Comparison of ENCODE assay signal across 16 cellular contexts in the genomic region with DNA sequence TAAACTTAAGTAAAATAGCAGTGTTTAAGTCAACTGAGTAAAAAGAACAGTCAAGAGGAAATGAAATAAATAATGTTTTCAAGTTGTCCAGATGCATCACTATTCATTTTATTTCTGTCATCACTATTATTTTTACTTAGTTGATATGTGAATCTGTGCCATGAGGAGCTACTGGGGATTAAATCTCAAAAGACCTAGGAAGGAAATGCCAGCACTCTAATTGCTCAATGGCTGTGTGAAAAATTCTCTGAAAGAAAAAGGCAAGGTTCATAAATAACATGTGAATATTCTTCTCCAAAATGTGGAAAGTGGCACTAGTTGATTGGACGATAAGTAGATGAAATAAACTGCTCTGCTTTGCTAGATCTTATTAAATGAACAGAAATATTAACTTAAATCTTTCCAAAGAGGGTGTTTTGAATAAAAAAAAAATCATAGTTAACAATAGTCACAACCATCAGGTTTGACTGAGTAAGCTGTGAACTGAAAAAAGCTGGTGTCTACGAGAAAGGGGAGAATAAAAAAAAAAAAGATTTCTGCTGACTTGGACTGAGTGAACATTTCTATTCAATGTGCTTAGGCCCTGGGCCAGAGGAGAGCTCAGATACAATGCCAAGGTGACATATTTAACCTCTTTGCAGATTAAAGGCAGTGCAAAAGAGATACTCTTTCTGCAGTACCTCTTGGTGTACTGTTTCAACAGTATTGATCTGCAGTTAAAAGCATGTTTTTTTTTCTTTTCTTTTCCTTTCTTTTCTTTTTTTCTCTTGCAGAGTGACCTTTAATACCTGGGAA. TPM values are rescaled to one million over a fixed set of nuclear protein-coding genes. Genes with fewer than 3 reads are reported as not detected.
DNase-seq lines count a peak whose midpoint lies in the region; ATAC-seq, FAIRE-seq and TF ChIP-seq lines count a peak whose summit lies in the region.
"Had no signal": no experiment of that assay in that cellular context is flagged by ENCODE, and none has a peak within 500 bp of the region (broad histone marks: within the 10 kb centered on the region; RNA-seq: fewer than 3 reads in every experiment).

No MANE protein-coding gene starts in this region.

- H3K9me2 ChIP-seq in PC-3 (replicated peaks; ENCODE audit: low read length): no peaks in the 10 kb centered on the region

- H3K79me2 ChIP-seq in PC-3 (ENCODE audit: low read length): no peaks in the 10 kb centered on the region

- H3K4me3 Mint-ChIP-seq in chondrocyte (ENCODE audit: unreplicated experiment): peak overlapping the region; percentile 40
- H3K4me3 Mint-ChIP-seq in CD8-positive, alpha-beta T cell: no peak overlapping the region

- H3K36me3 ChIP-seq in HAP-1 (replicated peaks) (no peaks in the 10 kb centered on the region), kidney (ENCODE audit: control insufficient read depth in 1 of 2, insufficient read depth in 2 of 2, low read length in 2 of 2) (no peaks in the 10 kb centered on the region), skeletal muscle tissue (ENCODE audit: control insufficient read depth in 3 of 3, insufficient read depth in 3 of 3, low read length in 3 of 3) (no peaks in the 10 kb centered on the region), PC-3 (ENCODE audit: low read depth, low read length) (no peaks in the 10 kb centered on the region)
- no peaks in the 10 kb centered on the region for H3K36me3 ChIP-seq in CD8-positive, alpha-beta T cell (ENCODE audit: insufficient read depth, low read length)
- H3K36me3 ChIP-seq: brain microvascular endothelial cell had no signal

- no peaks in the 10 kb centered on the region for H4K20me1 ChIP-seq in PC-3 (ENCODE audit: low read length)

- peaks cover 16% of the 10 kb centered on the region for H3K9me3 Mint-ChIP-seq in chondrocyte (ENCODE audit: low read depth)
- H3K9me3 Mint-ChIP-seq in CD8-positive, alpha-beta T cell: peaks cover 7% of the 10 kb centered on the region

- H2AFZ ChIP-seq in PC-3 (ENCODE audit: low read length): no peak overlapping the region

- H3K27me3 ChIP-seq in HAP-1 (ENCODE audit: low read depth) (no peaks in the 10 kb centered on the region), skeletal muscle tissue (ENCODE audit: control insufficient read depth in 3 of 3, insufficient read depth in 3 of 3, low read length in 3 of 3) (no peaks in the 10 kb centered on the region), PC-3 (ENCODE audit: low read length) (no peaks in the 10 kb centered on the region)
- no peaks in the 10 kb centered on the region for H3K27me3 ChIP-seq in CD8-positive, alpha-beta T cell (ENCODE audit: insufficient read depth, low read length)
- H3K27me3 ChIP-seq: brain microvascular endothelial cell had no signal

- FAIRE-seq in kidney (lab: Jason Lieb, UNC): no peak

- peaks cover 61% of the 10 kb centered on the region for H3K4me1 ChIP-seq in HAP-1
- H3K4me1 ChIP-seq in kidney (ENCODE audit: control insufficient read depth in 1 of 2, insufficient read depth in 1 of 2, low read depth in 1 of 2, low read length in 2 of 2): peaks cover 12 to 13% of the 10 kb centered on the region in 2 donors
- peaks cover 3 to 13% (median 7%) of the 10 kb centered on the region in 3 donors for H3K4me1 ChIP-seq in skeletal muscle tissue (ENCODE audit: control insufficient read depth in 3 of 3, insufficient read depth in 3 of 3, low read length in 3 of 3)
- H3K4me1 ChIP-seq in PC-3 (ENCODE audit: insufficient read depth, low read length): peaks cover 2% of the 10 kb centered on the region; the same call in 1 of the 2 replicates
- no peaks in the 10 kb centered on the region for H3K4me1 ChIP-seq in CD8-positive, alpha-beta T cell (ENCODE audit: insufficient read depth, low read length)

- intact Hi-C loops in kidney (cut with DNase I) (no loop called here), PC-3 (cut with micrococcal nuclease) (no loop called here)
- intact Hi-C loops in CD8-positive, alpha-beta T cell (cut with DNase I, micrococcal nuclease): no loop called here

- CTCF ChIA-PET in PC-3 (lab: Charles Lee): no interaction called here
- CTCF ChIA-PET in CD8-positive, alpha-beta T cell (lab: Charles Lee): no interaction called here

- ATAC-seq in PC-3: no peak
- ATAC-seq in CD8-positive, alpha-beta T cell: no peak

- H3K27ac Mint-ChIP-seq in chondrocyte (ENCODE audit: unreplicated experiment): peak overlapping the region; percentile 67
- H3K27ac Mint-ChIP-seq in CD8-positive, alpha-beta T cell: no peak overlapping the region

- H3K4me3 ChIP-seq in HAP-1: no peak overlapping the region
- H3K4me3 ChIP-seq in kidney (ENCODE audit: low read length in 2 of 2): peak overlapping the region; percentile 0 to 27
- H3K4me3 ChIP-seq in skeletal muscle tissue (ENCODE audit: low read length in 3 of 3): peak overlapping the region; percentile 37 to 65 (median 63)
- H3K4me3 ChIP-seq in PC-3 (ENCODE audit: low read length): no peak overlapping the region
- no peak overlapping the region for H3K4me3 ChIP-seq in CD8-positive, alpha-beta T cell (ENCODE audit: low read depth, low read length)

- H3K9me3 ChIP-seq in HAP-1 (no peaks in the 10 kb centered on the region), kidney (ENCODE audit: control insufficient read depth in 1 of 2, low read length in 2 of 2) (peaks cover 0 to 9% of the 10 kb centered on the region in 2 donors), skeletal muscle tissue (ENCODE audit: control insufficient read depth in 3 of 3, low read length in 3 of 3) (no peaks in the 10 kb centered on the region), PC-3 (ENCODE audit: low read length) (no peaks in the 10 kb centered on the region)
- no peaks in the 10 kb centered on the region for H3K9me3 ChIP-seq in CD8-positive, alpha-beta T cell (ENCODE audit: low read length)

- no peak overlapping the region for H3K4me2 ChIP-seq in PC-3 (ENCODE audit: low read length)

- peaks cover 4% of the 10 kb centered on the region for H3K36me3 Mint-ChIP-seq in chondrocyte (ENCODE audit: low read depth)
- H3K36me3 Mint-ChIP-seq in CD8-positive, alpha-beta T cell: no peaks in the 10 kb centered on the region

- H3K27me3 Mint-ChIP-seq in chondrocyte (ENCODE audit: low read depth): no peaks in the 10 kb centered on the region
- peaks cover 2% of the 10 kb centered on the region for H3K27me3 Mint-ChIP-seq in CD8-positive, alpha-beta T cell (ENCODE audit: low read depth)

- no peak for TF ChIP-seq CTCF in chondrocyte (IDR thresholded peaks at IDR 0.05)
- no peak for TF ChIP-seq CTCF in kidney (IDR thresholded peaks at IDR 0.05; ENCODE audit: borderline replicate concordance, extremely low read depth, insufficient read depth)
- TF ChIP-seq CTCF in PC-3 (conservative IDR thresholded peaks at IDR 0.05; ENCODE audit: low read depth, low read length): no peak
- TF ChIP-seq CTCF in CD8-positive, alpha-beta T cell (IDR thresholded peaks at IDR 0.05): no peak

- POLR2A ChIA-PET in PC-3 (lab: Charles Lee; ENCODE audit: unreplicated experiment): interaction anchor here (0.6 kb wide), 1 partner anchor 1264 kb away, joined by 3 read pairs; no protein-coding TSS in a partner anchor
- POLR2A ChIA-PET in CD8-positive, alpha-beta T cell (lab: Charles Lee): no interaction called here

- DNase-seq in HAP-1 (ENCODE audit: low spot score in 2 of 2) (peak; percentile 15 to 78), chondrocyte (ENCODE audit: low spot score) (no peak), kidney (no peak), PC-3 (no peak), DMS79 treated with DMSO at 0.1 percent for 48 hours (lab: John Stamatoyannopoulos, UW) (no peak), COLO829 (ENCODE audit: low spot score) (no peak)
- no peak for DNase-seq in CD8-positive, alpha-beta T cell
- DNase-seq: AML-193, brain microvascular endothelial cell, kidney glomerular epithelial cell, NCI-H510A treated with DMSO at 0.1 percent for 48 hours, SIG-M5 had no signal

- no TSS peak for BruUV-seq in PC-3 (replicated peaks; lab: Mats Ljungman, UMichigan)

- peaks cover 68% of the 10 kb centered on the region for H3K4me1 Mint-ChIP-seq in chondrocyte (ENCODE audit: low read depth)
- H3K4me1 Mint-ChIP-seq in CD8-positive, alpha-beta T cell (ENCODE audit: low read depth): no peaks in the 10 kb centered on the region

- H3K27ac ChIP-seq in kidney (ENCODE audit: low read depth in 2 of 2, low read length in 2 of 2) (peak overlapping the region; percentile 38 to 62), skeletal muscle tissue (ENCODE audit: low read depth, low read length) (peak overlapping the region; percentile 67), PC-3 (ENCODE audit: low read length) (no peak overlapping the region)
- H3K27ac ChIP-seq in CD8-positive, alpha-beta T cell (ENCODE audit: low read depth, low read length): no peak overlapping the region
- H3K27ac ChIP-seq: brain microvascular endothelial cell had no signal

- H3K9ac ChIP-seq in kidney (ENCODE audit: low read length in 2 of 2): peak overlapping the region in 1 of 2 donors; percentile 42
- H3K9ac ChIP-seq in skeletal muscle tissue (ENCODE audit: low read depth in 1 of 3, low read length in 3 of 3): peak overlapping the region; percentile 39 to 73 (median 65)
- H3K9ac ChIP-seq in PC-3 (ENCODE audit: low read length): no peak overlapping the region

- in situ Hi-C loops in HAP-1 (cut with MboI; ENCODE audit: low sequenced_read_pairs): no loop called here

- H3F3A ChIP-seq in PC-3 (ENCODE audit: low read length, unreplicated experiment): no peaks in the 10 kb centered on the region

RNA-seq across cellular contexts. Expression of gene SPARCL1, which starts 1.5 kb away (rescaled TPM):
- total RNA-seq in chondrocyte (21.5 to 26.9 TPM (median 26.1 TPM) in 3 replicates), kidney (322 TPM), skeletal muscle tissue (116 TPM), PC-3 (2014; rRNA removed) (not detected in 2 replicates)
- 87.4 TPM for polyA plus RNA-seq in kidney (ENCODE audit: insufficient read depth, low read depth, low replicate concordance)
- total RNA-seq in CD8-positive, alpha-beta T cell: not detected
- total RNA-seq: Daoy, fibroblast of villous mesenchyme, osteoblast had no signal

Comparison
In these comparisons a context has a peak if more than half of its experiments do, and no peak if none do; other contexts are left out.
1. DNase-seq: peak in HAP-1 (2 of 2); none in chondrocyte (single experiment), kidney (single experiment), PC-3 (single experiment), DMS79 treated with DMSO at 0.1 percent for 48 hours (single experiment), CD8-positive, alpha-beta T cell (0 of 7) and COLO829 (single experiment).
2. H3K4me3 ChIP-seq: peak in kidney (2 of 2) and skeletal muscle tissue (3 of 3); none in HAP-1 (single experiment), PC-3 (single experiment) and CD8-positive, alpha-beta T cell (single experiment).
3. H3K27ac ChIP-seq: peak in kidney (2 of 2) and skeletal muscle tissue (single experiment); none in PC-3 (single experiment) and CD8-positive, alpha-beta T cell (single experiment).
4. RNA of gene SPARCL1, which starts 1.5 kb away (total RNA-seq): 322 TPM in kidney (single experiment), 116 TPM in skeletal muscle tissue (single experiment) and 21.5 to 26.9 TPM in chondrocyte; not detected in PC-3 and not detected in CD8-positive, alpha-beta T cell; every median in the first group is over 10 times any median in the second.